Comparison of ENCODE assay signal across 25 cellular contexts in genomic region chr2:162107361-162107901, GRCh38. TPM values are rescaled to one million over a fixed set of nuclear protein-coding genes. Genes with fewer than 3 reads are reported as not detected.
"Had no signal": no experiment of that assay in that cellular context is flagged by ENCODE, and none has a peak within 500 bp of the region (broad histone marks: within the 10 kb centered on the region; RNA-seq: fewer than 3 reads in every experiment).

No MANE protein-coding gene starts in this region.

- H3K9me3 ChIP-seq: MG63 had no signal

- H3K27ac ChIP-seq: cardiac muscle cell had no signal

- H3K36me3 ChIP-seq: cardiac muscle cell, MG63 had no signal

- DNase-seq: activated B cell treated with CpG ODN at 0.5 μM for 24 hours; activated CD4-positive, alpha-beta memory T cell treated with anti-CD3 and anti-CD28 coated beads for 36 hours; activated CD4-positive, alpha-beta T cell treated with anti-CD3 and anti-CD28 coated beads for 1 hour; activated CD4-positive, alpha-beta T cell treated with anti-CD3 and anti-CD28 coated beads, Interleukin-2, amount 10 ng/mL, durations not matched to agents 7 days and 5 days; activated CD8-positive, alpha-beta memory T cell treated with anti-CD3 and anti-CD28 coated beads for 24 hours; activated gamma-delta T cell; activated naive CD4-positive, alpha-beta T cell treated with anti-CD3 and anti-CD28 coated beads for 36 hours; activated T-cell treated with anti-CD3 and anti-CD28 coated beads, Interleukin-2, amount 50 U/mL, for 48 hours; amygdala; MG63; MV-4-11; NCI-H1092 treated with DMSO at 0.1 percent for 48 hours; NCI-H1417 treated with DMSO at 0.1 percent for 48 hours; NCI-H1694; NCI-H2029 treated with DMSO at 0.1 percent for 48 hours; NCI-H510A treated with DMSO at 0.1 percent for 48 hours; NCI-H69; NK-92 treated with Interleukin-12 subunit alpha and Interleukin-12 subunit beta, amount 100 ng/mL, for 24 hours; SIG-M5; T-helper 17 cell; T-helper 9 cell had no signal

- H3K27me3 ChIP-seq: cardiac muscle cell, MG63 had no signal

- FAIRE-seq: astrocyte, RCC 7860 had no signal

- ATAC-seq: activated T-helper 17 cell treated with anti-CD3 and anti-CD28 coated beads, Interleukin-2, amount 50 U/mL, for 72 hours; T-helper 17 cell had no signal

- H3K4me3 ChIP-seq: cardiac muscle cell, MG63 had no signal

RNA-seq across cellular contexts. Expression of gene DPP4, which starts 33.4 kb away (rescaled TPM):
- total RNA-seq: cardiac muscle cell had no signal

RNA-seq across cellular contexts. Expression of gene GCG, which starts 44.6 kb away (rescaled TPM):
- total RNA-seq: activated B cell treated with CpG ODN at 0.5 μM for 24 hours; activated CD4-positive, alpha-beta memory T cell treated with anti-CD3 and anti-CD28 coated beads for 36 hours; activated CD4-positive, alpha-beta T cell treated with anti-CD3 and anti-CD28 coated beads, Interleukin-2, amount 10 ng/mL, durations not matched to agents 7 days and 5 days; activated naive CD4-positive, alpha-beta T cell treated with anti-CD3 and anti-CD28 coated beads for 36 hours; activated T-helper 17 cell treated with anti-CD3 and anti-CD28 coated beads, Interleukin-2, amount 50 U/mL, for 72 hours; astrocyte; cardiac muscle cell; T-helper 17 cell had no signal
- polyA plus RNA-seq: cardiac muscle cell had no signal
